Comparison of ENCODE assay signal across 9 cellular contexts in genomic region chr4:162522724-162523123, GRCh38.
"Had no signal": no experiment of that assay in that cellular context is flagged by ENCODE, and none has a peak within 500 bp of the region (broad histone marks: within the 10 kb centered on the region; RNA-seq: fewer than 3 reads in every experiment).

No MANE protein-coding gene starts in this region.

- H3K4me1 ChIP-seq: HAP-1 had no signal

- H3K9ac ChIP-seq: GM23248, KMS-11 had no signal

- H3K36me3 ChIP-seq: HAP-1 had no signal

- H3K9me3 ChIP-seq: HAP-1 had no signal

- H3K4me3 ChIP-seq: GM23248, HAP-1 had no signal

- DNase-seq: GM23248, GOT3, H7, HFFc6, KBM-7 had no signal

- H3K4me2 ChIP-seq: KMS-11 had no signal

- H3K27ac ChIP-seq: GM23248, HL-60, KMS-11 had no signal

- H2AFZ ChIP-seq: GM23248 had no signal

- ATAC-seq: HCT116 had no signal
